1 cellular context compared by ENCODE assay signal in the genomic region with DNA sequence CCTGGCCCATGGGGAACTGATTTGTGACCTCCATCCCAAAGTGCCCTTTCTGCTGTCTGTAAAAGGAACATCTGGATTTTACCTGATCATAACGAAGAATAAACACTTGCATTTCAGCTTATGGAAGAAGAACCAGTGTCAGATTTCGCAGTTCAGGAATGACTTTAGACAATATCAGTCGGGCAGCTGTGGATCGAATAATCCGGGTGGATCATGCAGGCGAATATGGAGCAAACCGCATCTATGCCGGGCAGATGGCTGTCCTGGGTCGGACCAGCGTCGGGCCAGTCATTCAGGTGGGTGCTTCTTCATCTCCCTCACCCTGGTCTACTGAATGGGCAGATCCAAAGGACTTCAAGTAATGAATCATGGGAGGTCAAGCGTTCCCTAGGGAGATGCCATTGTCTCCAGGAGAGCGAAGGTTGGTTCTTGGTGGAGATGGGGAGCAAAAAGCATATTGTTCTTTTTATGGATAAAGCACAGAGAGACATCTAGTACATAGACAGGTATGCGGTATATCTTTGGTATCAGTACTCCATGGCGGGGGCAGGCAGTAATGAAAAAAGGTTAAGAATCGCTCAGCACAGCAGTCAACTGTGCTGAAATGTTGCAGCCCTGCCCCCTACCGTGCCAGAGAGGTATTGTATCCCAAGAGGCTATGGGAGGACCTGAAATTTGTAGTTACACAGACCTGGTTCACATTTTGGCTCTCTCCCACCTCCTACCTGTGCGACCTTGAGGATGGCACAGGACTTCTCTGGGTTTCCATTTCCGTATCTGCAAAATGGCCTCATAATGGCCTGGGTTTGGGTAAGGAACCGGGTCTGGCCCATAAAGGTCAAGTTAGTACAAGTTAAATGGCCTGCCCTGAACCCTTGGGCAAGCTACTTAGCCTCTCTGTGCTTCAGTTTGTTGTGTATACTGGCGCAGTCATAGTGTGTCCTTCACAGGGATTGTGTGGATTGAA.
TF ChIP-seq lines count a peak whose summit lies in the region.

No MANE protein-coding gene starts in this region.

TF ChIP-seq in HepG2, 621 proteins besides CTCF, POLR2A, EP300 and RAD21 (continued from another document and continues in another):
- TF ChIP-seq SP2 (CRISPR knock-in tag; IDR thresholded peaks at IDR 0.05) (no peak), ZNF761 (CRISPR knock-in tag; conservative IDR thresholded peaks at IDR 0.05) (no peak), ZGPAT (CRISPR knock-in tag; IDR thresholded peaks at IDR 0.05) (peak; percentile 52; the same call in 1 of the 2 replicates), NFYB (CRISPR knock-in tag; IDR thresholded peaks at IDR 0.05) (no peak), ZNF557 (CRISPR knock-in tag; IDR thresholded peaks at IDR 0.05) (no peak), PHF8 (CRISPR knock-in tag; IDR thresholded peaks at IDR 0.05) (0 out of 2 replicates have a peak, but pooled peaks have one; percentile 22), ZNF281 (CRISPR knock-in tag; IDR thresholded peaks at IDR 0.05; ENCODE audit: borderline replicate concordance) (peak; percentile 25; the same call in 1 of the 2 replicates), KDM3A (CRISPR knock-in tag; IDR thresholded peaks at IDR 0.05; ENCODE audit: low read depth) (0 out of 2 replicates have a peak, but pooled peaks have one; percentile 35), ZSCAN25 (CRISPR knock-in tag; IDR thresholded peaks at IDR 0.05) (no peak), PITX1 (CRISPR knock-in tag; IDR thresholded peaks at IDR 0.05) (peak; percentile 7; the same call in 1 of the 2 replicates), KLF13 (CRISPR knock-in tag; IDR thresholded peaks at IDR 0.05) (no peak), MYPOP (CRISPR knock-in tag; IDR thresholded peaks at IDR 0.05) (no peak), ZNF530 (CRISPR knock-in tag; IDR thresholded peaks at IDR 0.05; ENCODE audit: low read depth) (no peak), XBP1 (CRISPR knock-in tag; IDR thresholded peaks at IDR 0.05) (no peak), TSC22D2 (CRISPR knock-in tag; IDR thresholded peaks at IDR 0.05; ENCODE audit: borderline replicate concordance) (peak; percentile 78; the same call in 1 of the 2 replicates), KLF6 (CRISPR knock-in tag; IDR thresholded peaks at IDR 0.05) (no peak; the same call in 1 of the 2 replicates), KDM1A (CRISPR knock-in tag; IDR thresholded peaks at IDR 0.05) (no peak), ZFYVE20 (CRISPR knock-in tag; IDR thresholded peaks at IDR 0.05; ENCODE audit: borderline replicate concordance, low read depth) (0 out of 2 replicates have a peak, but pooled peaks have one; percentile 39), ZNF652 (CRISPR knock-in tag; IDR thresholded peaks at IDR 0.05; ENCODE audit: borderline replicate concordance, low read depth) (0 out of 2 replicates have a peak, but pooled peaks have one; percentile 33), ZSCAN5A (CRISPR knock-in tag; IDR thresholded peaks at IDR 0.05; ENCODE audit: borderline replicate concordance) (0 out of 2 replicates have a peak, but pooled peaks have one; percentile 59), FOXO1 (CRISPR knock-in tag; IDR thresholded peaks at IDR 0.05) (no peak), KMT2B (CRISPR knock-in tag; IDR thresholded peaks at IDR 0.05) (0 out of 2 replicates have a peak, but pooled peaks have one; percentile 42)
- TF ChIP-seq, protein P1, sequence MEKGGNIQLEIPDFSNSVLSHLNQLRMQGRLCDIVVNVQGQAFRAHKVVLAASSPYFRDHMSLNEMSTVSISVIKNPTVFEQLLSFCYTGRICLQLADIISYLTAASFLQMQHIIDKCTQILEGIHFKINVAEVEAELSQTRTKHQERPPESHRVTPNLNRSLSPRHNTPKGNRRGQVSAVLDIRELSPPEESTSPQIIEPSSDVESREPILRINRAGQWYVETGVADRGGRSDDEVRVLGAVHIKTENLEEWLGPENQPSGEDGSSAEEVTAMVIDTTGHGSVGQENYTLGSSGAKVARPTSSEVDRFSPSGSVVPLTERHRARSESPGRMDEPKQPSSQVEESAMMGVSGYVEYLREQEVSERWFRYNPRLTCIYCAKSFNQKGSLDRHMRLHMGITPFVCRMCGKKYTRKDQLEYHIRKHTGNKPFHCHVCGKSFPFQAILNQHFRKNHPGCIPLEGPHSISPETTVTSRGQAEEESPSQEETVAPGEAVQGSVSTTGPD (CRISPR knock-in tag; IDR thresholded peaks at IDR 0.05) = no peak
- TF ChIP-seq, protein P2, sequence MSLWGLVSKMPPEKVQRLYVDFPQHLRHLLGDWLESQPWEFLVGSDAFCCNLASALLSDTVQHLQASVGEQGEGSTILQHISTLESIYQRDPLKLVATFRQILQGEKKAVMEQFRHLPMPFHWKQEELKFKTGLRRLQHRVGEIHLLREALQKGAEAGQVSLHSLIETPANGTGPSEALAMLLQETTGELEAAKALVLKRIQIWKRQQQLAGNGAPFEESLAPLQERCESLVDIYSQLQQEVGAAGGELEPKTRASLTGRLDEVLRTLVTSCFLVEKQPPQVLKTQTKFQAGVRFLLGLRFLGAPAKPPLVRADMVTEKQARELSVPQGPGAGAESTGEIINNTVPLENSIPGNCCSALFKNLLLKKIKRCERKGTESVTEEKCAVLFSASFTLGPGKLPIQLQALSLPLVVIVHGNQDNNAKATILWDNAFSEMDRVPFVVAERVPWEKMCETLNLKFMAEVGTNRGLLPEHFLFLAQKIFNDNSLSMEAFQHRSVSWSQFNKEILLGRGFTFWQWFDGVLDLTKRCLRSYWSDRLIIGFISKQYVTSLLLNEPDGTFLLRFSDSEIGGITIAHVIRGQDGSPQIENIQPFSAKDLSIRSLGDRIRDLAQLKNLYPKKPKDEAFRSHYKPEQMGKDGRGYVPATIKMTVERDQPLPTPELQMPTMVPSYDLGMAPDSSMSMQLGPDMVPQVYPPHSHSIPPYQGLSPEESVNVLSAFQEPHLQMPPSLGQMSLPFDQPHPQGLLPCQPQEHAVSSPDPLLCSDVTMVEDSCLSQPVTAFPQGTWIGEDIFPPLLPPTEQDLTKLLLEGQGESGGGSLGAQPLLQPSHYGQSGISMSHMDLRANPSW (CRISPR knock-in tag; IDR thresholded peaks at IDR 0.05; ENCODE audit: borderline replicate concordance) = no peak
- TF ChIP-seq, protein P3, sequence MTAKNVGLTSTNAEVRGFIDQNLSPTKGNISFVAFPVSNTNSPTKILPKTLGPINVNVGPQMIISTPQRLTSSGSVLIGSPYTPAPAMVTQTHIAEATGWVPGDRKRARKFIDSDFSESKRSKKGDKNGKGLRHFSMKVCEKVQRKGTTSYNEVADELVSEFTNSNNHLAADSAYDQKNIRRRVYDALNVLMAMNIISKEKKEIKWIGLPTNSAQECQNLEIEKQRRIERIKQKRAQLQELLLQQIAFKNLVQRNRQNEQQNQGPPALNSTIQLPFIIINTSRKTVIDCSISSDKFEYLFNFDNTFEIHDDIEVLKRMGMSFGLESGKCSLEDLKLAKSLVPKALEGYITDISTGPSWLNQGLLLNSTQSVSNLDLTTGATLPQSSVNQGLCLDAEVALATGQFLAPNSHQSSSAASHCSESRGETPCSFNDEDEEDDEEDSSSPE (CRISPR knock-in tag; IDR thresholded peaks at IDR 0.05) = no peak
- TF ChIP-seq, protein P4, sequence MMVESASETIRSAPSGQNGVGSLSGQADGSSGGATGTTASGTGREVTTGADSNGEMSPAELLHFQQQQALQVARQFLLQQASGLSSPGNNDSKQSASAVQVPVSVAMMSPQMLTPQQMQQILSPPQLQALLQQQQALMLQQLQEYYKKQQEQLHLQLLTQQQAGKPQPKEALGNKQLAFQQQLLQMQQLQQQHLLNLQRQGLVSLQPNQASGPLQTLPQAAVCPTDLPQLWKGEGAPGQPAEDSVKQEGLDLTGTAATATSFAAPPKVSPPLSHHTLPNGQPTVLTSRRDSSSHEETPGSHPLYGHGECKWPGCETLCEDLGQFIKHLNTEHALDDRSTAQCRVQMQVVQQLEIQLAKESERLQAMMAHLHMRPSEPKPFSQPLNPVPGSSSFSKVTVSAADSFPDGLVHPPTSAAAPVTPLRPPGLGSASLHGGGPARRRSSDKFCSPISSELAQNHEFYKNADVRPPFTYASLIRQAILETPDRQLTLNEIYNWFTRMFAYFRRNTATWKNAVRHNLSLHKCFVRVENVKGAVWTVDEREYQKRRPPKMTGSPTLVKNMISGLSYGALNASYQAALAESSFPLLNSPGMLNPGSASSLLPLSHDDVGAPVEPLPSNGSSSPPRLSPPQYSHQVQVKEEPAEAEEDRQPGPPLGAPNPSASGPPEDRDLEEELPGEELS (CRISPR knock-in tag; IDR thresholded peaks at IDR 0.05) = peak; percentile 14; the same call in 1 of the 2 replicates
